Comparison of ENCODE assay signal across 17 cellular contexts in genomic region chr1:25343872-25344271, GRCh38. TPM values are rescaled to one million over a fixed set of nuclear protein-coding genes. Genes with fewer than 3 reads are reported as not detected.
DNase-seq lines count a peak whose midpoint lies in the region; ATAC-seq and TF ChIP-seq lines count a peak whose summit lies in the region.
"Had no signal": no experiment of that assay in that cellular context is flagged by ENCODE, and none has a peak within 500 bp of the region (broad histone marks: within the 10 kb centered on the region; RNA-seq: fewer than 3 reads in every experiment).

No MANE protein-coding gene starts in this region.

- H3K36me3 ChIP-seq in RWPE2 (ENCODE audit: low read depth) (peaks cover 62% of the 10 kb centered on the region), H7 (replicated peaks; ENCODE audit: control insufficient read depth, insufficient read depth, low read length) (peaks cover 2% of the 10 kb centered on the region)

- H3K27ac ChIP-seq in RWPE2 (ENCODE audit: poor library complexity, severe bottlenecking), result peak overlapping the region; percentile 22
- H3K27ac ChIP-seq: 22Rv1 had no signal

- H3K27ac Mint-ChIP-seq in T-helper 2 cell treated with Interferon-gamma antibody and Interleukin-4, amounts not matched to agents 5 μg/mL and 100 μg/mL, for 36 hours, result peak overlapping the region; percentile 42
- H3K27ac Mint-ChIP-seq: activated CD4-positive, alpha-beta T cell treated with anti-CD3 and anti-CD28 coated beads, Interleukin-2, amount 10 ng/mL, durations not matched to agents 24 days and 14 days had no signal

- H3K36me3 Mint-ChIP-seq in T-helper 2 cell treated with Interferon-gamma antibody and Interleukin-4, amounts not matched to agents 5 μg/mL and 100 μg/mL, for 36 hours (ENCODE audit: low read depth), result peaks cover 46% of the 10 kb centered on the region

- no peaks in the 10 kb centered on the region for H3K27me3 Mint-ChIP-seq in T-helper 2 cell treated with Interferon-gamma antibody and Interleukin-4, amounts not matched to agents 5 μg/mL and 100 μg/mL, for 36 hours (ENCODE audit: low read depth)
- H3K27me3 Mint-ChIP-seq: activated CD4-positive, alpha-beta T cell treated with anti-CD3 and anti-CD28 coated beads, Interleukin-2, amount 10 ng/mL, durations not matched to agents 24 days and 14 days; activated naive CD4-positive, alpha-beta T cell treated with anti-CD3 and anti-CD28 coated beads, Interleukin-2, amount 10 ng/mL, durations not matched to agents 7 days and 5 days had no signal

- H3K9me3 Mint-ChIP-seq in T-helper 2 cell treated with Interferon-gamma antibody and Interleukin-4, amounts not matched to agents 5 μg/mL and 100 μg/mL, for 36 hours, result no peaks in the 10 kb centered on the region
- H3K9me3 Mint-ChIP-seq: activated CD4-positive, alpha-beta T cell treated with anti-CD3 and anti-CD28 coated beads, Interleukin-2, amount 10 ng/mL, durations not matched to agents 24 days and 14 days; activated naive CD4-positive, alpha-beta T cell treated with anti-CD3 and anti-CD28 coated beads, Interleukin-2, amount 10 ng/mL, durations not matched to agents 7 days and 5 days had no signal

- no peaks in the 10 kb centered on the region for H3K9me3 ChIP-seq in RWPE2 (ENCODE audit: severe bottlenecking)
- H3K9me3 ChIP-seq: HAP-1 had no signal

- peaks cover 34% of the 10 kb centered on the region for H3K4me1 Mint-ChIP-seq in T-helper 2 cell treated with Interferon-gamma antibody and Interleukin-4, amounts not matched to agents 5 μg/mL and 100 μg/mL, for 36 hours (ENCODE audit: low read depth)

- H3K4me3 ChIP-seq in RWPE2 (ENCODE audit: severe bottlenecking), result no peak overlapping the region
- no peak overlapping the region for H3K4me3 ChIP-seq in H7 (ENCODE audit: insufficient read depth, low read depth, low read length)
- H3K4me3 ChIP-seq: HAP-1, skin epidermis had no signal

- peaks cover 25% of the 10 kb centered on the region for H3K4me1 ChIP-seq in RWPE2 (ENCODE audit: insufficient read depth, poor library complexity, severe bottlenecking)

- H3K27me3 ChIP-seq in RWPE2 (ENCODE audit: insufficient read depth, poor library complexity, severe bottlenecking) (no peaks in the 10 kb centered on the region), H7 (ENCODE audit: control insufficient read depth, insufficient read depth, low read length) (no peaks in the 10 kb centered on the region)

- no peak for DNase-seq in T-helper 2 cell treated with Interferon-gamma antibody and Interleukin-4, amounts not matched to agents 5 μg/mL and 100 μg/mL, for 36 hours (ENCODE audit: low spot score)
- no peak for DNase-seq in T-helper 2 cell
- no peak for DNase-seq in RWPE2 (ENCODE audit: low spot score)
- DNase-seq in fibroblast of gingiva (ENCODE audit: low read depth), result peak; percentile 93
- peak; percentile 84 for DNase-seq in stromal cell of bone marrow (ENCODE audit: low read depth)
- DNase-seq in globus pallidus (ENCODE audit: low spot score), result no peak
- DNase-seq in H7, result no peak
- DNase-seq: activated CD4-positive, alpha-beta T cell treated with anti-CD3 and anti-CD28 coated beads, Interleukin-2, amount 10 ng/mL, durations not matched to agents 24 days and 14 days; activated naive CD4-positive, alpha-beta T cell treated with anti-CD3 and anti-CD28 coated beads, Interleukin-2, amount 10 ng/mL, durations not matched to agents 7 days and 5 days; effector memory CD4-positive, alpha-beta T cell; NCI-H1092 treated with DMSO at 0.1 percent for 48 hours; NCI-H526; SIG-M5 had no signal

- TF ChIP-seq CTCF in RWPE2 (IDR thresholded peaks at IDR 0.05; ENCODE audit: poor library complexity, severe bottlenecking), result no peak

- peak; percentile 83 for ATAC-seq in RWPE2 (ENCODE audit: low read depth)
- no peak for ATAC-seq in GM18909 (IDR thresholded peaks at IDR 0.05; ENCODE audit: poor library complexity, unreplicated experiment)

- no peak overlapping the region for H3K4me3 Mint-ChIP-seq in T-helper 2 cell treated with Interferon-gamma antibody and Interleukin-4, amounts not matched to agents 5 μg/mL and 100 μg/mL, for 36 hours
- H3K4me3 Mint-ChIP-seq: activated CD4-positive, alpha-beta T cell treated with anti-CD3 and anti-CD28 coated beads, Interleukin-2, amount 10 ng/mL, durations not matched to agents 24 days and 14 days; activated naive CD4-positive, alpha-beta T cell treated with anti-CD3 and anti-CD28 coated beads, Interleukin-2, amount 10 ng/mL, durations not matched to agents 7 days and 5 days had no signal

RNA-seq across cellular contexts. Expression of gene TMEM50A, which starts 5.7 kb away (rescaled TPM):
- total RNA-seq in H7 (2014; rRNA removed; shearing (Covaris generic)), result 79.7 and 90.5 TPM in 2 replicates

Comparison
In these comparisons a context has a peak if more than half of its experiments do, and no peak if none do; other contexts are left out.
1. DNase-seq: peak in fibroblast of gingiva (single experiment) and stromal cell of bone marrow (single experiment); none in T-helper 2 cell treated with Interferon-gamma antibody and Interleukin-4, amounts not matched to agents 5 μg/mL and 100 μg/mL, for 36 hours (single experiment), T-helper 2 cell (0 of 5), RWPE2 (single experiment), globus pallidus (single experiment) and H7 (single experiment).